9 cellular contexts compared by ENCODE assay signal in genomic region chr7:1555046-1555812, GRCh38. TPM values are rescaled to one million over a fixed set of nuclear protein-coding genes. Genes with fewer than 3 reads are reported as not detected.
A peak's percentile ranks its signal among the peaks of the same experiment; 100 is the strongest.
DNase-seq lines count a peak whose midpoint lies in the region; ATAC-seq and TF ChIP-seq lines count a peak whose summit lies in the region.
"Had no signal": no experiment of that assay in that cellular context is flagged by ENCODE, and none has a peak within 500 bp of the region (broad histone marks: within the 10 kb centered on the region; RNA-seq: fewer than 3 reads in every experiment).

No MANE protein-coding gene starts in this region.

- H3K9me3 Mint-ChIP-seq in immature natural killer cell = no peaks in the 10 kb centered on the region
- no peaks in the 10 kb centered on the region for H3K9me3 Mint-ChIP-seq in activated naive CD4-positive, alpha-beta T cell treated with anti-CD3 and anti-CD28 coated beads, Interleukin-2, amount 50 U/mL, for 72 hours

- no peaks in the 10 kb centered on the region for H3K27me3 ChIP-seq in OCI-LY3 (ENCODE audit: low read depth, low read length)
- no peaks in the 10 kb centered on the region for H3K27me3 ChIP-seq in skeletal muscle tissue (ENCODE audit: control insufficient read depth in 3 of 3, insufficient read depth in 3 of 3, low read length in 3 of 3)

- H3K27ac Mint-ChIP-seq in immature natural killer cell = no peak overlapping the region
- H3K27ac Mint-ChIP-seq in activated naive CD4-positive, alpha-beta T cell treated with anti-CD3 and anti-CD28 coated beads, Interleukin-2, amount 50 U/mL, for 72 hours = peak overlapping the region in 1 of 2 donors; percentile 60

- no peak for ATAC-seq in GM18858 (IDR thresholded peaks at IDR 0.05; ENCODE audit: unreplicated experiment)
- no peak for ATAC-seq in activated naive CD4-positive, alpha-beta T cell treated with anti-CD3 and anti-CD28 coated beads, Interleukin-2, amount 50 U/mL, for 72 hours

- POLR2A ChIA-PET in HEK293 (lab: Yijun Ruan, JAX) = interaction anchor here (0.7 to 2.7 kb wide), 9 partner anchors 10 to 57 kb away, joined by 3 to 40 read pairs (median 5); partner anchors contain the start of gene PSMG3

- peak overlapping the region; percentile 74; the same call in 1 of the 2 replicates for H2AFZ ChIP-seq in OCI-LY3 (ENCODE audit: low read depth, low read length)

- peaks cover 3% of the 10 kb centered on the region; the same call in 1 of the 2 replicates for H3K4me1 ChIP-seq in HEK293 (ENCODE audit: control insufficient read depth, insufficient read depth, low read length)
- H3K4me1 ChIP-seq in OCI-LY3 (ENCODE audit: low read length) = peaks cover 11% of the 10 kb centered on the region
- H3K4me1 ChIP-seq in skeletal muscle tissue (ENCODE audit: control insufficient read depth in 3 of 3, insufficient read depth in 3 of 3, low read length in 3 of 3) = peaks cover 12 to 29% (median 24%) of the 10 kb centered on the region in 3 donors

- H3K4me3 Mint-ChIP-seq in immature natural killer cell = no peak overlapping the region

- peak overlapping the region; percentile 48 for H3K4me2 ChIP-seq in OCI-LY3 (ENCODE audit: low read length)

- H3K9me3 ChIP-seq in HEK293 (ENCODE audit: control insufficient read depth, insufficient read depth, low read depth, low read length) (no peaks in the 10 kb centered on the region), OCI-LY3 (ENCODE audit: insufficient read depth, low read length) (no peaks in the 10 kb centered on the region), skeletal muscle tissue (ENCODE audit: control insufficient read depth in 3 of 3, low read length in 3 of 3) (no peaks in the 10 kb centered on the region)

- DNase-seq in fibroblast of the aortic adventitia (ENCODE audit: low read depth) (peak; percentile 51), NK-92 (lab: John Stamatoyannopoulos, UW; ENCODE audit: unreplicated experiment) (no peak), immature natural killer cell (no peak)
- DNase-seq in activated naive CD4-positive, alpha-beta T cell treated with anti-CD3 and anti-CD28 coated beads, Interleukin-2, amount 50 U/mL, for 72 hours (ENCODE audit: low spot score in 2 of 2) = no peak

- no peaks in the 10 kb centered on the region for H4K20me1 ChIP-seq in OCI-LY3 (ENCODE audit: insufficient read depth, low read length)

- no peak for TF ChIP-seq CTCF in HEK293 (tag by site-specific recombination; IDR thresholded peaks at IDR 0.05)
- TF ChIP-seq CTCF in OCI-LY3 (IDR thresholded peaks at IDR 0.05; ENCODE audit: low read depth, low read length) = no peak
- TF ChIP-seq CTCF in fibroblast of the aortic adventitia (IDR thresholded peaks at IDR 0.05; ENCODE audit: insufficient read depth, low read length) = no peak

- no peaks in the 10 kb centered on the region for H3K79me2 ChIP-seq in OCI-LY3 (ENCODE audit: low read length)

- H3K27me3 Mint-ChIP-seq in immature natural killer cell (ENCODE audit: low read depth in 3 of 3) = peaks cover 0 to 2% (median 0%) of the 10 kb centered on the region in 3 donors

- H3K4me3 ChIP-seq in HEK293 (ENCODE audit: low read depth, low read length) = no peak overlapping the region
- H3K4me3 ChIP-seq in OCI-LY3 (ENCODE audit: low read length) = peak overlapping the region; percentile 20; the same call in 1 of the 2 replicates
- no peak overlapping the region for H3K4me3 ChIP-seq in fibroblast of the aortic adventitia (ENCODE audit: low read depth, low read length)
- peak overlapping the region; percentile 38 to 60 (median 58) for H3K4me3 ChIP-seq in skeletal muscle tissue (ENCODE audit: low read length in 3 of 3)

- H3K36me3 ChIP-seq in HEK293 (ENCODE audit: control insufficient read depth in 2 of 2, insufficient read depth in 1 of 2, low read length in 2 of 2) = no peaks in the 10 kb centered on the region
- H3K36me3 ChIP-seq in OCI-LY3 (replicated peaks; ENCODE audit: low read depth, low read length) = no peaks in the 10 kb centered on the region
- no peaks in the 10 kb centered on the region for H3K36me3 ChIP-seq in skeletal muscle tissue (ENCODE audit: control insufficient read depth in 3 of 3, insufficient read depth in 3 of 3, low read length in 3 of 3)

- H3K27ac ChIP-seq in HEK293 (ENCODE audit: extremely low read depth, low read depth, low read length) (no peak overlapping the region; the same call in 1 of the 2 replicates), OCI-LY3 (ENCODE audit: low read length) (no peak overlapping the region), skeletal muscle tissue (ENCODE audit: low read depth, low read length) (peak overlapping the region; percentile 78)

- H3K4me1 Mint-ChIP-seq in immature natural killer cell = no peaks in the 10 kb centered on the region

- H3K9ac ChIP-seq in OCI-LY3 (ENCODE audit: low read length) = no peak overlapping the region
- H3K9ac ChIP-seq in skeletal muscle tissue (ENCODE audit: low read depth in 1 of 3, low read length in 3 of 3) = peak overlapping the region; percentile 51 to 78 (median 71)

- CTCF ChIA-PET in HEK293 (lab: Yijun Ruan, JAX) = interaction anchor here (0.5 to 2.4 kb wide), 10 partner anchors 10 to 1107 kb away, joined by 3 to 23 read pairs (median 5); no protein-coding TSS in a partner anchor

- no peaks in the 10 kb centered on the region for H3K36me3 Mint-ChIP-seq in immature natural killer cell
- H3K36me3 Mint-ChIP-seq in activated naive CD4-positive, alpha-beta T cell treated with anti-CD3 and anti-CD28 coated beads, Interleukin-2, amount 50 U/mL, for 72 hours = no peaks in the 10 kb centered on the region

TF ChIP-seq in HEK293, 187 proteins besides CTCF, POLR2A, EP300 and RAD21 (continues in another document):
- no peak for TF ChIP-seq INSM2 (tag by site-specific recombination; IDR thresholded peaks at IDR 0.05)
- TF ChIP-seq ZNF423 (tag by site-specific recombination; IDR thresholded peaks at IDR 0.05) = 0 out of 2 replicates have a peak, but pooled peaks have one; percentile 14
- no peak for TF ChIP-seq ZNF707 (tag by site-specific recombination; IDR thresholded peaks at IDR 0.05)
- no peak for TF ChIP-seq ZNF184 (tag by site-specific recombination; IDR thresholded peaks at IDR 0.05)
- TF ChIP-seq ZEB2 (tag by site-specific recombination; IDR thresholded peaks at IDR 0.05) = no peak
- TF ChIP-seq ZNF398 (tag by site-specific recombination; IDR thresholded peaks at IDR 0.05) = peak; percentile 71

RNA-seq across cellular contexts. Expression of gene TMEM184A, which starts 0.8 kb away (rescaled TPM):
- total RNA-seq in fibroblast of the aortic adventitia (ENCODE audit: low replicate concordance) = not detected in 2 replicates
- total RNA-seq in skeletal muscle tissue = not detected
- polyA plus RNA-seq in immature natural killer cell = not detected
- under 1 TPM; 0.12 to 0.73 TPM for total RNA-seq in activated naive CD4-positive, alpha-beta T cell treated with anti-CD3 and anti-CD28 coated beads, Interleukin-2, amount 50 U/mL, for 72 hours
- total RNA-seq: mononuclear cell had no signal

RNA-seq across cellular contexts. Expression of gene PSMG3, which starts 14.6 kb away (rescaled TPM):
- total RNA-seq in fibroblast of the aortic adventitia (ENCODE audit: low replicate concordance) (6.6 and 20.5 TPM in 2 replicates), skeletal muscle tissue (19.3 TPM)
- polyA plus RNA-seq in immature natural killer cell = 10 to 100 TPM; 56.3 to 71.0 (median 61.9) TPM
- total RNA-seq in activated naive CD4-positive, alpha-beta T cell treated with anti-CD3 and anti-CD28 coated beads, Interleukin-2, amount 50 U/mL, for 72 hours = 10 to 100 TPM; 26.8 to 36.4 TPM

RNA-seq across cellular contexts. Expression of gene MAFK, which starts 24.7 kb away (rescaled TPM):
- 5.3 and 12.7 TPM in 2 replicates for total RNA-seq in fibroblast of the aortic adventitia (ENCODE audit: low replicate concordance)
- total RNA-seq in skeletal muscle tissue = 6.8 TPM
- polyA plus RNA-seq in immature natural killer cell = under 1 TPM; 0.06 to 0.86 (median 0.76) TPM
- 10 to 100 TPM; 34.1 to 37.3 TPM for total RNA-seq in activated naive CD4-positive, alpha-beta T cell treated with anti-CD3 and anti-CD28 coated beads, Interleukin-2, amount 50 U/mL, for 72 hours

RNA-seq across cellular contexts. Expression of gene INTS1, which starts 51.0 kb away (rescaled TPM):
- total RNA-seq in fibroblast of the aortic adventitia (ENCODE audit: low replicate concordance) = 44.2 and 53.1 TPM in 2 replicates
- total RNA-seq in skeletal muscle tissue = 16.7 TPM
- 10 to 100 TPM in 2 of 3 donors, 1 to 10 TPM in 1; 5.2 to 33.6 (median 11.0) TPM for polyA plus RNA-seq in immature natural killer cell
- total RNA-seq in activated naive CD4-positive, alpha-beta T cell treated with anti-CD3 and anti-CD28 coated beads, Interleukin-2, amount 50 U/mL, for 72 hours = 10 to 100 TPM; 84.6 to 85.0 TPM

Comparison
In these comparisons a context has a peak if more than half of its experiments do, and no peak if none do; other contexts are left out.
1. H3K4me3 ChIP-seq: peak in OCI-LY3 (single experiment) and skeletal muscle tissue (3 of 3); none in HEK293 (single experiment) and fibroblast of the aortic adventitia (single experiment).